In the genomic region with DNA sequence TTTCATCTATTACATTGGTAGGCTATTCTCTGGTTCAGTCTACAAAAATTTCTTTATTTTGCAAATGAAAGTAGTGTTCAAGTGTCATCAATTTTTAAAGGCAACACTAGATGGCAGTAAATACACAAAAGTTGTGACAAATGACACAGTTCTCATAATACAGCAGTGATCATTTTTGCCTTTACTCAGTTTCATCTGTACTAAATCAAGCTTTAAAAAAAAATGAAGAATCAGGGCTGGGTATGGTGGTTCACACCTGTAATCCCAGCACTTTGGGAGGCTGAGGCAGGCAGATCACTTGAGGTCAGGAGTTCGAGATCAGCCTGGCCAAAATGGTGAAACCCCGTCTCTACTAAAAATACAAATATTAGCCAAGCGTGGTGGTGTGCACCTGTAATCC, we compare ENCODE assay signal across 8 cellular contexts.
DNase-seq lines count a peak whose midpoint lies in the region; ATAC-seq and TF ChIP-seq lines count a peak whose summit lies in the region.
"Not testable (repeated sequence)": the region's sequence is repeated elsewhere in the genome, so short reads cannot be mapped to it uniquely, and the experiment has no call there.

No MANE protein-coding gene starts in this region.

- intact Hi-C loops in thyroid gland (cut with DNase I), result loop anchor here (10.0 kb wide), 1 partner anchor 451 kb away; no protein-coding TSS in a partner anchor

- H3K36me3 Mint-ChIP-seq in brain, result peaks cover 23% of the 10 kb centered on the region

- not testable (repeated sequence) for H3K9me3 ChIP-seq in HEK293 (ENCODE audit: control insufficient read depth, insufficient read depth, low read depth, low read length); gastroesophageal sphincter; thyroid gland

- H3K36me3 ChIP-seq in HEK293 (ENCODE audit: control insufficient read depth in 2 of 2, insufficient read depth in 1 of 2, low read length in 2 of 2); thyroid gland: not testable (repeated sequence)
- H3K36me3 ChIP-seq in gastroesophageal sphincter, result peaks cover 0 to 20% of the 10 kb centered on the region in 2 donors

- not testable (repeated sequence) for H3K9me3 Mint-ChIP-seq in brain

- TF ChIP-seq EP300 in gastroesophageal sphincter (IDR thresholded peaks at IDR 0.05), result not testable (repeated sequence)

- H3K27ac Mint-ChIP-seq in brain, result peak overlapping the region in 1 of 5 experiments; percentile 4

- H3K4me1 ChIP-seq in HEK293 (ENCODE audit: control insufficient read depth, insufficient read depth, low read length); gastroesophageal sphincter; thyroid gland: not testable (repeated sequence)

- H3K27ac ChIP-seq in HEK293 (ENCODE audit: extremely low read depth, low read depth, low read length); RWPE1; gastroesophageal sphincter; thyroid gland: not testable (repeated sequence)

- not testable (repeated sequence) for TF ChIP-seq CTCF in HEK293 (tag by site-specific recombination; IDR thresholded peaks at IDR 0.05)
- TF ChIP-seq CTCF in RWPE1 (conservative IDR thresholded peaks at IDR 0.05; ENCODE audit: low read depth) (peak; percentile 59), brain (conservative IDR thresholded peaks at IDR 0.05) (peak; percentile 76 to 79), gastroesophageal sphincter (IDR thresholded peaks at IDR 0.05) (peak; percentile 47 to 68 (median 58)), thyroid gland (IDR thresholded peaks at IDR 0.05) (peak; percentile 29 to 74 (median 54))

- peak; percentile 39 for ATAC-seq in gastroesophageal sphincter

- not testable (repeated sequence) for H3K27me3 ChIP-seq in gastroesophageal sphincter, thyroid gland

- DNase-seq in Caki2 (ENCODE audit: low read depth) (peak; percentile 8), NCI-H2081 (lab: John Stamatoyannopoulos, UW) (peak; percentile 12 to 54), midbrain (lab: John Stamatoyannopoulos, UW) (peak; percentile 44)
- DNase-seq in RWPE1 (ENCODE audit: low spot score); thyroid gland: not testable (repeated sequence)

- not testable (repeated sequence) for H3K4me1 Mint-ChIP-seq in brain

- CTCF ChIA-PET in HEK293 (lab: Yijun Ruan, JAX), result interaction anchor here (0.6 to 1.7 kb wide), 11 partner anchors 9 to 1954 kb away, joined by 3 to 5 read pairs (median 3); no protein-coding TSS in a partner anchor
- CTCF ChIA-PET in RWPE1 (lab: Yijun Ruan, JAX), result interaction anchor here (0.6 to 0.7 kb wide), 3 partner anchors 182 to 327 kb away, joined by 3 read pairs; no protein-coding TSS in a partner anchor

- 70 to 96% methylated on average over 2 to 3 of the region's 3 CpGs for WGBS in gastroesophageal sphincter (ENCODE audit: low coverage in 1 of 2), 2 donors
- WGBS in thyroid gland, 2 donors, result 93 to 98% methylated on average over 3 of the region's 3 CpGs

- H3K4me3 Mint-ChIP-seq in brain, result not testable (repeated sequence)

- H3K4me3 ChIP-seq in HEK293 (ENCODE audit: low read depth, low read length); gastroesophageal sphincter; thyroid gland (replicated peaks in 1 of 3): not testable (repeated sequence)

- not testable (repeated sequence) for H3K27me3 Mint-ChIP-seq in brain

- not testable (repeated sequence) for TF ChIP-seq POLR2A in gastroesophageal sphincter (IDR thresholded peaks at IDR 0.05); thyroid gland (IDR thresholded peaks at IDR 0.05)

- in situ Hi-C loops in Caki2 (cut with HindIII; ENCODE audit: low pct_unique_long_range_greater_than_20kb, low sequenced_read_pairs), result not testable (repeated sequence)

- POLR2A ChIA-PET in HEK293 (lab: Yijun Ruan, JAX); RWPE1 (lab: Yijun Ruan, JAX; ENCODE audit: low non-redundant PET): not testable (repeated sequence)

TF ChIP-seq in HEK293, 187 proteins besides CTCF, POLR2A, EP300 and RAD21:
- TF ChIP-seq ZNF654 (tag by site-specific recombination; IDR thresholded peaks at IDR 0.05; ENCODE audit: low read depth), result peak; percentile 68
TF ChIP-seq in HEK293: peak in this region for 1; not testable (repeated sequence) for 186.
